ENCODE assay signal across 30 cellular contexts in the genomic region with DNA sequence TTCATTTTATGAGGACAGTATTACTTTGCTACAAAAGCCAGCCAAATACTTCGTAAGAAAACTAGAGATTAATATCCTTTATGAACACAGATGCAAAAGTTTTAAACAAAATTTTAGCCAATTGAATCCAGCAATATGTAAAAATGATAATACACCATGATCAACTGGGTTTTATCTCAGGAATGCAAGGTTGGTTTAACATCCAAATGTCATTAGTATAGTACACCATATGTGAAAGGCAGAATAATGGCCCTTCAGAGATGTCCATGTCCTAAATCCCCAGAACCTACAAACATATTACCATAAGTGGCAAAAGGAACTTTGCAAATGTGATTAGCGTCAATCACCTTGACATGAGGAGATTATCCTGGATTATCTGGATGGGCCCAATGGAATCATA. TPM values are rescaled to one million over a fixed set of nuclear protein-coding genes. Genes with fewer than 3 reads are reported as not detected.
"Had no signal": no experiment of that assay in that cellular context is flagged by ENCODE, and none has a peak within 500 bp of the region (broad histone marks: within the 10 kb centered on the region; RNA-seq: fewer than 3 reads in every experiment).

No MANE protein-coding gene starts in this region.

- H3K9ac ChIP-seq: neural progenitor cell, parathyroid adenoma had no signal

- H3K27me3 ChIP-seq: neural progenitor cell, ovary, right lobe of liver, sigmoid colon, stomach, thyroid gland, tibial nerve, upper lobe of left lung, vagina had no signal

- H3K27me3 Mint-ChIP-seq: progenitor cell of endocrine pancreas; stimulated activated naive B cell treated with anti-CD40 and anti-IgM and Interleukin-4, amounts not matched to agents 10 μg/mL and 1 μg/mL and 100 μg/mL, for 72 hours had no signal

- H3K4me1 ChIP-seq: neural progenitor cell, parathyroid adenoma, psoas muscle, right lobe of liver, sigmoid colon, stomach, thyroid gland, tibial nerve, upper lobe of left lung, vagina had no signal

- H3K4me1 Mint-ChIP-seq: nephron; neural progenitor cell; stimulated activated effector memory CD8-positive, alpha-beta T cell treated with anti-CD3 and anti-CD28 coated beads, Interleukin-12 subunit alpha, Interleukin-12 subunit beta, amount 100 ng/mL, for 72 hours; stimulated activated naive B cell treated with anti-CD40 and anti-IgM and Interleukin-4, amounts not matched to agents 10 μg/mL and 1 μg/mL and 100 μg/mL, for 72 hours had no signal

- H3K36me3 ChIP-seq: neural progenitor cell, ovary, right lobe of liver, sigmoid colon, stomach, thoracic aorta, thyroid gland, tibial nerve, upper lobe of left lung, vagina had no signal

- H3K9me3 ChIP-seq: ovary, thoracic aorta, thyroid gland had no signal

- H3K36me3 Mint-ChIP-seq: neural progenitor cell; stimulated activated effector memory CD8-positive, alpha-beta T cell treated with anti-CD3 and anti-CD28 coated beads, Interleukin-12 subunit alpha, Interleukin-12 subunit beta, amount 100 ng/mL, for 72 hours; stimulated activated naive B cell treated with anti-CD40 and anti-IgM and Interleukin-4, amounts not matched to agents 10 μg/mL and 1 μg/mL and 100 μg/mL, for 72 hours had no signal

- H3K27ac ChIP-seq: neural progenitor cell, ovary, parathyroid adenoma, psoas muscle, right lobe of liver, sigmoid colon, stomach, thoracic aorta, thyroid gland, tibial nerve, upper lobe of left lung, vagina had no signal

- ATAC-seq: psoas muscle; right cardiac atrium; right lobe of liver; stimulated activated effector memory CD8-positive, alpha-beta T cell treated with anti-CD3 and anti-CD28 coated beads, Interleukin-12 subunit alpha, Interleukin-12 subunit beta, amount 100 ng/mL, for 72 hours; stimulated activated naive B cell treated with anti-CD40 and anti-IgM and Interleukin-4, amounts not matched to agents 10 μg/mL and 1 μg/mL and 100 μg/mL, for 72 hours had no signal

- H3K4me2 ChIP-seq: neural progenitor cell had no signal

- H3K4me3 ChIP-seq: neural progenitor cell, ovary, psoas muscle, right lobe of liver, sigmoid colon, stomach, thoracic aorta, thyroid gland, tibial nerve, upper lobe of left lung, vagina had no signal

- FAIRE-seq: small intestine, urothelium cell line had no signal

- H2AFZ ChIP-seq: neural progenitor cell, parathyroid adenoma had no signal

- H3K27ac Mint-ChIP-seq: nephron; neural progenitor cell; progenitor cell of endocrine pancreas; stimulated activated effector memory CD8-positive, alpha-beta T cell treated with anti-CD3 and anti-CD28 coated beads, Interleukin-12 subunit alpha, Interleukin-12 subunit beta, amount 100 ng/mL, for 72 hours; stimulated activated naive B cell treated with anti-CD40 and anti-IgM and Interleukin-4, amounts not matched to agents 10 μg/mL and 1 μg/mL and 100 μg/mL, for 72 hours; stimulated activated naive CD8-positive, alpha-beta T cell treated with anti-CD3 and anti-CD28 coated beads, Interleukin-15, Interleukin-2, amounts not matched to agents 100 ng/mL and 50 ng/mL, for 24 hours had no signal

- H3K4me3 Mint-ChIP-seq: nephron; neural progenitor cell; stimulated activated effector memory CD8-positive, alpha-beta T cell treated with anti-CD3 and anti-CD28 coated beads, Interleukin-12 subunit alpha, Interleukin-12 subunit beta, amount 100 ng/mL, for 72 hours; stimulated activated naive B cell treated with anti-CD40 and anti-IgM and Interleukin-4, amounts not matched to agents 10 μg/mL and 1 μg/mL and 100 μg/mL, for 72 hours; stimulated activated naive CD8-positive, alpha-beta T cell treated with anti-CD3 and anti-CD28 coated beads, Interleukin-15, Interleukin-2, amounts not matched to agents 100 ng/mL and 50 ng/mL, for 24 hours had no signal

- H3K79me2 ChIP-seq: parathyroid adenoma had no signal

- DNase-seq: occipital lobe; ovary; posterior cingulate gyrus; psoas muscle; right cardiac atrium; right lobe of liver; sigmoid colon; small intestine; stimulated activated CD4-positive, alpha-beta T cell treated with anti-CD3 and anti-CD28 coated beads, Interleukin-15, amount 100 ng/mL, for 24 hours; stimulated activated CD4-positive, alpha-beta T cell treated with anti-CD3 and anti-CD28 coated beads, Interleukin-2, amount 100 ng/mL, for 24 hours; stimulated activated CD4-positive, alpha-beta T cell treated with anti-CD3 and anti-CD28 coated beads, Interleukin-2, amount 100 ng/mL, for 48 hours; stimulated activated CD4-positive, alpha-beta T cell treated with anti-CD3 and anti-CD28 coated beads, Interleukin-4, amount 100 ng/mL, for 24 hours; stimulated activated naive B cell treated with anti-CD40 and anti-IgM and Interleukin-4, amounts not matched to agents 10 μg/mL and 1 μg/mL and 100 μg/mL, for 72 hours; stimulated activated naive CD4-positive, alpha-beta T cell treated with Interleukin-2 at 50 U/mL for 16 hours; stomach; thyroid gland; trophoblast cell; upper lobe of left lung had no signal

RNA-seq across cellular contexts. Expression of a gene that starts 16.7 kb away (rescaled TPM):
- total RNA-seq: ovary, psoas muscle, subcutaneous adipose tissue, thoracic aorta, thyroid gland, tibial nerve, ureter, vagina had no signal
- polyA plus RNA-seq: right cardiac atrium had no signal
